1 cellular context compared by ENCODE assay signal in genomic region chrX:44244008-44244407, GRCh38.
TF ChIP-seq lines count a peak whose summit lies in the region.

No MANE protein-coding gene starts in this region.

TF ChIP-seq in H1, 55 proteins besides CTCF, POLR2A, EP300 and RAD21:
- TF ChIP-seq, protein P1, sequence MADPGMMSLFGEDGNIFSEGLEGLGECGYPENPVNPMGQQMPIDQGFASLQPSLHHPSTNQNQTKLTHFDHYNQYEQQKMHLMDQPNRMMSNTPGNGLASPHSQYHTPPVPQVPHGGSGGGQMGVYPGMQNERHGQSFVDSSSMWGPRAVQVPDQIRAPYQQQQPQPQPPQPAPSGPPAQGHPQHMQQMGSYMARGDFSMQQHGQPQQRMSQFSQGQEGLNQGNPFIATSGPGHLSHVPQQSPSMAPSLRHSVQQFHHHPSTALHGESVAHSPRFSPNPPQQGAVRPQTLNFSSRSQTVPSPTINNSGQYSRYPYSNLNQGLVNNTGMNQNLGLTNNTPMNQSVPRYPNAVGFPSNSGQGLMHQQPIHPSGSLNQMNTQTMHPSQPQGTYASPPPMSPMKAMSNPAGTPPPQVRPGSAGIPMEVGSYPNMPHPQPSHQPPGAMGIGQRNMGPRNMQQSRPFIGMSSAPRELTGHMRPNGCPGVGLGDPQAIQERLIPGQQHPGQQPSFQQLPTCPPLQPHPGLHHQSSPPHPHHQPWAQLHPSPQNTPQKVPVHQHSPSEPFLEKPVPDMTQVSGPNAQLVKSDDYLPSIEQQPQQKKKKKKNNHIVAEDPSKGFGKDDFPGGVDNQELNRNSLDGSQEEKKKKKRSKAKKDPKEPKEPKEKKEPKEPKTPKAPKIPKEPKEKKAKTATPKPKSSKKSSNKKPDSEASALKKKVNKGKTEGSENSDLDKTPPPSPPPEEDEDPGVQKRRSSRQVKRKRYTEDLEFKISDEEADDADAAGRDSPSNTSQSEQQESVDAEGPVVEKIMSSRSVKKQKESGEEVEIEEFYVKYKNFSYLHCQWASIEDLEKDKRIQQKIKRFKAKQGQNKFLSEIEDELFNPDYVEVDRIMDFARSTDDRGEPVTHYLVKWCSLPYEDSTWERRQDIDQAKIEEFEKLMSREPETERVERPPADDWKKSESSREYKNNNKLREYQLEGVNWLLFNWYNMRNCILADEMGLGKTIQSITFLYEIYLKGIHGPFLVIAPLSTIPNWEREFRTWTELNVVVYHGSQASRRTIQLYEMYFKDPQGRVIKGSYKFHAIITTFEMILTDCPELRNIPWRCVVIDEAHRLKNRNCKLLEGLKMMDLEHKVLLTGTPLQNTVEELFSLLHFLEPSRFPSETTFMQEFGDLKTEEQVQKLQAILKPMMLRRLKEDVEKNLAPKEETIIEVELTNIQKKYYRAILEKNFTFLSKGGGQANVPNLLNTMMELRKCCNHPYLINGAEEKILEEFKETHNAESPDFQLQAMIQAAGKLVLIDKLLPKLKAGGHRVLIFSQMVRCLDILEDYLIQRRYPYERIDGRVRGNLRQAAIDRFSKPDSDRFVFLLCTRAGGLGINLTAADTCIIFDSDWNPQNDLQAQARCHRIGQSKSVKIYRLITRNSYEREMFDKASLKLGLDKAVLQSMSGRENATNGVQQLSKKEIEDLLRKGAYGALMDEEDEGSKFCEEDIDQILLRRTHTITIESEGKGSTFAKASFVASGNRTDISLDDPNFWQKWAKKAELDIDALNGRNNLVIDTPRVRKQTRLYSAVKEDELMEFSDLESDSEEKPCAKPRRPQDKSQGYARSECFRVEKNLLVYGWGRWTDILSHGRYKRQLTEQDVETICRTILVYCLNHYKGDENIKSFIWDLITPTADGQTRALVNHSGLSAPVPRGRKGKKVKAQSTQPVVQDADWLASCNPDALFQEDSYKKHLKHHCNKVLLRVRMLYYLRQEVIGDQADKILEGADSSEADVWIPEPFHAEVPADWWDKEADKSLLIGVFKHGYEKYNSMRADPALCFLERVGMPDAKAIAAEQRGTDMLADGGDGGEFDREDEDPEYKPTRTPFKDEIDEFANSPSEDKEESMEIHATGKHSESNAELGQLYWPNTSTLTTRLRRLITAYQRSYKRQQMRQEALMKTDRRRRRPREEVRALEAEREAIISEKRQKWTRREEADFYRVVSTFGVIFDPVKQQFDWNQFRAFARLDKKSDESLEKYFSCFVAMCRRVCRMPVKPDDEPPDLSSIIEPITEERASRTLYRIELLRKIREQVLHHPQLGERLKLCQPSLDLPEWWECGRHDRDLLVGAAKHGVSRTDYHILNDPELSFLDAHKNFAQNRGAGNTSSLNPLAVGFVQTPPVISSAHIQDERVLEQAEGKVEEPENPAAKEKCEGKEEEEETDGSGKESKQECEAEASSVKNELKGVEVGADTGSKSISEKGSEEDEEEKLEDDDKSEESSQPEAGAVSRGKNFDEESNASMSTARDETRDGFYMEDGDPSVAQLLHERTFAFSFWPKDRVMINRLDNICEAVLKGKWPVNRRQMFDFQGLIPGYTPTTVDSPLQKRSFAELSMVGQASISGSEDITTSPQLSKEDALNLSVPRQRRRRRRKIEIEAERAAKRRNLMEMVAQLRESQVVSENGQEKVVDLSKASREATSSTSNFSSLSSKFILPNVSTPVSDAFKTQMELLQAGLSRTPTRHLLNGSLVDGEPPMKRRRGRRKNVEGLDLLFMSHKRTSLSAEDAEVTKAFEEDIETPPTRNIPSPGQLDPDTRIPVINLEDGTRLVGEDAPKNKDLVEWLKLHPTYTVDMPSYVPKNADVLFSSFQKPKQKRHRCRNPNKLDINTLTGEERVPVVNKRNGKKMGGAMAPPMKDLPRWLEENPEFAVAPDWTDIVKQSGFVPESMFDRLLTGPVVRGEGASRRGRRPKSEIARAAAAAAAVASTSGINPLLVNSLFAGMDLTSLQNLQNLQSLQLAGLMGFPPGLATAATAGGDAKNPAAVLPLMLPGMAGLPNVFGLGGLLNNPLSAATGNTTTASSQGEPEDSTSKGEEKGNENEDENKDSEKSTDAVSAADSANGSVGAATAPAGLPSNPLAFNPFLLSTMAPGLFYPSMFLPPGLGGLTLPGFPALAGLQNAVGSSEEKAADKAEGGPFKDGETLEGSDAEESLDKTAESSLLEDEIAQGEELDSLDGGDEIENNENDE (IDR thresholded peaks at IDR 0.05; ENCODE audit: insufficient replicate concordance, low read length), result no peak
- TF ChIP-seq CEBPB (IDR thresholded peaks at IDR 0.05; ENCODE audit: low read depth, low read length) (no peak), CHD1 (IDR thresholded peaks at IDR 0.05; ENCODE audit: low read depth, low read length) (no peak), TBP (IDR thresholded peaks at IDR 0.05; ENCODE audit: low read depth, low read length) (no peak), CBX5 (IDR thresholded peaks at IDR 0.05; ENCODE audit: low read depth, low read length) (no peak), JUN (IDR thresholded peaks at IDR 0.05; ENCODE audit: low read depth, low read length) (no peak), SP2 (IDR thresholded peaks at IDR 0.05; ENCODE audit: low read length) (no peak)
- TF ChIP-seq, protein P2, sequence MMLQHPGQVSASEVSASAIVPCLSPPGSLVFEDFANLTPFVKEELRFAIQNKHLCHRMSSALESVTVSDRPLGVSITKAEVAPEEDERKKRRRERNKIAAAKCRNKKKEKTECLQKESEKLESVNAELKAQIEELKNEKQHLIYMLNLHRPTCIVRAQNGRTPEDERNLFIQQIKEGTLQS (IDR thresholded peaks at IDR 0.05; ENCODE audit: insufficient read depth, low read depth, low read length), result no peak
